ENCODE assay signal across 21 cellular contexts in genomic region chr15:101342065-101342464, GRCh38.
"Had no signal": no experiment of that assay in that cellular context is flagged by ENCODE, and none has a peak within 500 bp of the region (broad histone marks: within the 10 kb centered on the region; RNA-seq: fewer than 3 reads in every experiment).

No MANE protein-coding gene starts in this region.

- H3K36me3 Mint-ChIP-seq: activated CD8-positive, alpha-beta memory T cell treated with anti-CD3 and anti-CD28 coated beads, Interleukin-2, amount 10 ng/mL, durations not matched to agents 7 days and 5 days; activated naive CD4-positive, alpha-beta T cell treated with anti-CD3 and anti-CD28 coated beads, Interleukin-2, amount 10 ng/mL, durations not matched to agents 7 days and 5 days; stimulated activated effector memory CD8-positive, alpha-beta T cell treated with anti-CD3 and anti-CD28 coated beads, Interleukin-12 subunit alpha, Interleukin-12 subunit beta, amount 100 ng/mL, for 72 hours had no signal

- H3K27ac ChIP-seq: colonic mucosa, gastroesophageal sphincter, heart left ventricle, parathyroid adenoma, tibial artery had no signal

- H3K4me3 Mint-ChIP-seq: activated CD8-positive, alpha-beta memory T cell treated with anti-CD3 and anti-CD28 coated beads, Interleukin-2, amount 10 ng/mL, durations not matched to agents 7 days and 5 days; activated CD8-positive, alpha-beta T cell treated with anti-CD3 and anti-CD28 coated beads for 36 hours; activated naive CD4-positive, alpha-beta T cell treated with anti-CD3 and anti-CD28 coated beads, Interleukin-2, amount 10 ng/mL, durations not matched to agents 7 days and 5 days; stimulated activated effector memory CD8-positive, alpha-beta T cell treated with anti-CD3 and anti-CD28 coated beads, Interleukin-12 subunit alpha, Interleukin-12 subunit beta, amount 100 ng/mL, for 72 hours; stimulated activated naive CD8-positive, alpha-beta T cell treated with anti-CD3 and anti-CD28 coated beads, Interleukin-15, amount 100 ng/mL, for 72 hours; T-helper 2 cell treated with Interferon-gamma antibody and Interleukin-4, amounts not matched to agents 5 μg/mL and 100 μg/mL, for 36 hours had no signal

- H3K9me3 ChIP-seq: colonic mucosa, gastroesophageal sphincter, tibial artery had no signal

- H3K27ac Mint-ChIP-seq: activated CD8-positive, alpha-beta memory T cell treated with anti-CD3 and anti-CD28 coated beads, Interleukin-2, amount 10 ng/mL, durations not matched to agents 7 days and 5 days; activated CD8-positive, alpha-beta T cell treated with anti-CD3 and anti-CD28 coated beads for 36 hours; activated naive CD4-positive, alpha-beta T cell treated with anti-CD3 and anti-CD28 coated beads, Interleukin-2, amount 10 ng/mL, durations not matched to agents 7 days and 5 days; stimulated activated effector memory CD8-positive, alpha-beta T cell treated with anti-CD3 and anti-CD28 coated beads, Interleukin-12 subunit alpha, Interleukin-12 subunit beta, amount 100 ng/mL, for 72 hours; stimulated activated naive CD8-positive, alpha-beta T cell treated with anti-CD3 and anti-CD28 coated beads, Interleukin-15, amount 100 ng/mL, for 72 hours; T-helper 2 cell treated with Interferon-gamma antibody and Interleukin-4, amounts not matched to agents 5 μg/mL and 100 μg/mL, for 36 hours had no signal

- H3K4me1 ChIP-seq: colonic mucosa, gastroesophageal sphincter, parathyroid adenoma, tibial artery had no signal

- H3K4me1 Mint-ChIP-seq: activated CD8-positive, alpha-beta memory T cell treated with anti-CD3 and anti-CD28 coated beads, Interleukin-2, amount 10 ng/mL, durations not matched to agents 7 days and 5 days; activated naive CD4-positive, alpha-beta T cell treated with anti-CD3 and anti-CD28 coated beads, Interleukin-2, amount 10 ng/mL, durations not matched to agents 7 days and 5 days; stimulated activated effector memory CD8-positive, alpha-beta T cell treated with anti-CD3 and anti-CD28 coated beads, Interleukin-12 subunit alpha, Interleukin-12 subunit beta, amount 100 ng/mL, for 72 hours; stimulated activated naive CD8-positive, alpha-beta T cell treated with anti-CD3 and anti-CD28 coated beads, Interleukin-15, amount 100 ng/mL, for 72 hours had no signal

- H3K27me3 ChIP-seq: colonic mucosa, tibial artery had no signal

- H3K9me3 Mint-ChIP-seq: activated CD8-positive, alpha-beta T cell treated with anti-CD3 and anti-CD28 coated beads for 36 hours; stimulated activated naive CD8-positive, alpha-beta T cell treated with anti-CD3 and anti-CD28 coated beads, Interleukin-15, amount 100 ng/mL, for 72 hours had no signal

- DNase-seq: activated CD4-positive, alpha-beta T cell treated with anti-CD3 and anti-CD28 coated beads for 48 hours; activated CD4-positive, CD25-positive, alpha-beta regulatory T cell; activated CD8-positive, alpha-beta memory T cell treated with anti-CD3 and anti-CD28 coated beads, Interleukin-2, amount 10 ng/mL, durations not matched to agents 7 days and 5 days; activated CD8-positive, alpha-beta T cell treated with anti-CD3 and anti-CD28 coated beads for 36 hours; activated effector memory CD4-positive, alpha-beta T cell treated with anti-CD3 and anti-CD28 coated beads, Interleukin-2, amount 50 U/mL, for 16 hours; activated naive CD4-positive, alpha-beta T cell treated with anti-CD3 and anti-CD28 coated beads, Interleukin-2, amount 10 ng/mL, durations not matched to agents 7 days and 5 days; activated T-cell treated with anti-CD3 and anti-CD28 coated beads for 4 hours; amygdala; colonic mucosa; heart left ventricle; nucleus accumbens; right cardiac atrium; stimulated activated CD4-positive, alpha-beta T cell treated with anti-CD3 and anti-CD28 coated beads, Interleukin-12 subunit alpha, Interleukin-12 subunit beta, amount 100 ng/mL, for 4 hours; stimulated activated naive CD8-positive, alpha-beta T cell treated with anti-CD3 and anti-CD28 coated beads, Interleukin-15, amount 100 ng/mL, for 72 hours had no signal

- FAIRE-seq: bronchial epithelial cell, islet of Langerhans had no signal

- H3K9ac ChIP-seq: parathyroid adenoma had no signal

- H3K36me3 ChIP-seq: colonic mucosa, gastroesophageal sphincter, tibial artery had no signal

- H3K4me3 ChIP-seq: colonic mucosa, gastroesophageal sphincter, heart left ventricle, tibial artery had no signal
